14 cellular contexts compared by ENCODE assay signal in genomic region chr17:42814633-42815399, GRCh38. TPM values are rescaled to one million over a fixed set of nuclear protein-coding genes. Genes with fewer than 3 reads are reported as not detected.
DNase-seq lines count a peak whose midpoint lies in the region; ATAC-seq and TF ChIP-seq lines count a peak whose summit lies in the region.
"Had no signal": no experiment of that assay in that cellular context is flagged by ENCODE, and none has a peak within 500 bp of the region (broad histone marks: within the 10 kb centered on the region; RNA-seq: fewer than 3 reads in every experiment).

No MANE protein-coding gene starts in this region.

- peaks cover 44% of the 10 kb centered on the region for H3K36me3 ChIP-seq in CD8-positive, alpha-beta T cell (ENCODE audit: insufficient read depth, low read length)

- H3K4me1 ChIP-seq in CD8-positive, alpha-beta T cell (ENCODE audit: insufficient read depth, low read length) = no peaks in the 10 kb centered on the region

- POLR2A ChIA-PET in CD8-positive, alpha-beta T cell (lab: Charles Lee) = no interaction called here

- H3K4me3 ChIP-seq in fibroblast of mammary gland (ENCODE audit: control insufficient read depth, low read depth, low read length) = no peak overlapping the region
- no peak overlapping the region for H3K4me3 ChIP-seq in CD8-positive, alpha-beta T cell (ENCODE audit: low read depth, low read length)

- no peak for ATAC-seq in CD8-positive, alpha-beta T cell
- no peak for ATAC-seq in HG02678 (IDR thresholded peaks at IDR 0.05; ENCODE audit: unreplicated experiment)

- H3K27ac ChIP-seq in CD8-positive, alpha-beta T cell (ENCODE audit: low read depth, low read length) = no peak overlapping the region

- H3K9me3 ChIP-seq in CD8-positive, alpha-beta T cell (ENCODE audit: low read length) = no peaks in the 10 kb centered on the region

- TF ChIP-seq CTCF in fibroblast of mammary gland (conservative IDR thresholded peaks at IDR 0.05; ENCODE audit: control insufficient read depth, insufficient read depth, low read depth, low read length) = no peak
- no peak for TF ChIP-seq CTCF in CD8-positive, alpha-beta T cell (IDR thresholded peaks at IDR 0.05)

- H3K27me3 ChIP-seq in CD8-positive, alpha-beta T cell (ENCODE audit: insufficient read depth, low read length) = no peaks in the 10 kb centered on the region

- H3K27me3 Mint-ChIP-seq in CD8-positive, alpha-beta T cell (ENCODE audit: low read depth) = no peaks in the 10 kb centered on the region
- H3K27me3 Mint-ChIP-seq: activated T-cell treated with anti-CD3 and anti-CD28 coated beads, Interleukin-2, amount 50 U/mL, for 24 hours had no signal

- no peaks in the 10 kb centered on the region for H3K9me3 Mint-ChIP-seq in CD8-positive, alpha-beta T cell
- H3K9me3 Mint-ChIP-seq: activated T-cell treated with anti-CD3 and anti-CD28 coated beads, Interleukin-2, amount 50 U/mL, for 24 hours; nephron had no signal

- H3K4me1 Mint-ChIP-seq in CD8-positive, alpha-beta T cell (ENCODE audit: low read depth) = peaks cover 1% of the 10 kb centered on the region
- H3K4me1 Mint-ChIP-seq: nephron had no signal

- H3K27ac Mint-ChIP-seq in CD8-positive, alpha-beta T cell = no peak overlapping the region
- H3K27ac Mint-ChIP-seq: activated T-cell treated with anti-CD3 and anti-CD28 coated beads, Interleukin-2, amount 50 U/mL, for 24 hours had no signal

- DNase-seq in activated CD8-positive, alpha-beta memory T cell treated with anti-CD3 and anti-CD28 coated beads, Interleukin-2, amount 50 U/mL, for 48 hours = peak; percentile 0
- no peak for DNase-seq in activated CD8-positive, alpha-beta memory T cell treated with anti-CD3 and anti-CD28 coated beads, Interleukin-2, amount 50 U/mL, for 4 hours
- DNase-seq in fibroblast of mammary gland (ENCODE audit: low read depth) = peak; percentile 97
- DNase-seq in stromal cell of bone marrow (ENCODE audit: low read depth) = peak; percentile 90
- DNase-seq in CD8-positive, alpha-beta T cell = no peak
- no peak for DNase-seq in amniotic stem cell (lab: John Stamatoyannopoulos, UW)
- DNase-seq: activated T-cell treated with anti-CD3 and anti-CD28 coated beads, Interleukin-2, amount 50 U/mL, for 24 hours; caudate nucleus; NCI-H524 treated with DMSO at 0.1 percent for 48 hours; stimulated activated CD4-positive, alpha-beta T cell treated with anti-CD3 and anti-CD28 coated beads, Interleukin-4, amount 100 ng/mL, for 4 hours; T1000 had no signal

- H3K4me3 Mint-ChIP-seq in CD8-positive, alpha-beta T cell = no peak overlapping the region
- H3K4me3 Mint-ChIP-seq: activated T-cell treated with anti-CD3 and anti-CD28 coated beads, Interleukin-2, amount 50 U/mL, for 24 hours; nephron had no signal

- intact Hi-C loops in CD8-positive, alpha-beta T cell (cut with DNase I, micrococcal nuclease) = no loop called here

- H3K36me3 Mint-ChIP-seq in CD8-positive, alpha-beta T cell = peaks cover 83% of the 10 kb centered on the region

- CTCF ChIA-PET in CD8-positive, alpha-beta T cell (lab: Charles Lee) = interaction anchor here (1.4 to 1.9 kb wide), 2 partner anchors 9 kb away, joined by 6 to 7 read pairs; partner anchors contain the start of gene BECN1

TF ChIP-seq in PFSK-1, 5 proteins besides CTCF, POLR2A, EP300 and RAD21:
- TF ChIP-seq POLR2AphosphoS5 (IDR thresholded peaks at IDR 0.05; ENCODE audit: low read depth, low read length) = peak; percentile 44; the same call in 1 of the 2 replicates
- TF ChIP-seq SIN3A (IDR thresholded peaks at IDR 0.05; ENCODE audit: borderline replicate concordance, insufficient read depth, low read length) = peak; percentile 78; the same call in 1 of the 2 replicates
- no peak for TF ChIP-seq FOXP2 (optimal IDR thresholded peaks at IDR 0.05; ENCODE audit: borderline replicate concordance, extremely low read depth, extremely low read length, insufficient read depth)
- 0 out of 4 replicates have a peak, but pooled peaks of 1 of the 2 experiments have one; percentile 43 for TF ChIP-seq REST (IDR thresholded peaks at IDR 0.05; ENCODE audit: insufficient read depth in 1 of 2, low read depth in 2 of 2, low read length in 2 of 2)
- TF ChIP-seq TAF1 (IDR thresholded peaks at IDR 0.05; ENCODE audit: borderline replicate concordance, insufficient read depth, low read length) = no peak

RNA-seq across cellular contexts. Expression of gene BECN1, which starts 9.3 kb away (rescaled TPM):
- 80.2 TPM for polyA plus RNA-seq in PFSK-1 (2012; ENCODE audit: insufficient read length, low read depth)
- 100 to 1,000 TPM; 146 to 156 TPM for total RNA-seq in CD8-positive, alpha-beta T cell

RNA-seq across cellular contexts. Expression of gene CNTD1, which starts 16.2 kb away (rescaled TPM):
- polyA plus RNA-seq in PFSK-1 (2012; ENCODE audit: insufficient read length, low read depth) = 0.49 TPM
- not detected for total RNA-seq in CD8-positive, alpha-beta T cell

RNA-seq across cellular contexts. Expression of gene COA3, which starts 16.3 kb away (rescaled TPM):
- 70.9 TPM for polyA plus RNA-seq in PFSK-1 (2012; ENCODE audit: insufficient read length, low read depth)
- 1 to 10 TPM; 4.0 to 5.6 TPM for total RNA-seq in CD8-positive, alpha-beta T cell

RNA-seq across cellular contexts. Expression of gene PSME3, which starts 18.4 kb away (rescaled TPM):
- 312 TPM for polyA plus RNA-seq in PFSK-1 (2012; ENCODE audit: insufficient read length, low read depth)
- 10 to 100 TPM; 74.1 to 74.2 TPM for total RNA-seq in CD8-positive, alpha-beta T cell

RNA-seq across cellular contexts. Expression of gene AOC2, which starts 29.6 kb away (rescaled TPM):
- polyA plus RNA-seq in PFSK-1 (2012; ENCODE audit: insufficient read length, low read depth) = 2.1 TPM
- total RNA-seq in CD8-positive, alpha-beta T cell = 1 to 10 TPM; 2.6 to 2.8 TPM

Comparison
In these comparisons a context has a peak if more than half of its experiments do, and no peak if none do; other contexts are left out.
1. DNase-seq: peak in activated CD8-positive, alpha-beta memory T cell treated with anti-CD3 and anti-CD28 coated beads, Interleukin-2, amount 50 U/mL, for 48 hours (single experiment), fibroblast of mammary gland (single experiment) and stromal cell of bone marrow (single experiment); none in activated CD8-positive, alpha-beta memory T cell treated with anti-CD3 and anti-CD28 coated beads, Interleukin-2, amount 50 U/mL, for 4 hours (single experiment), CD8-positive, alpha-beta T cell (0 of 7) and amniotic stem cell (single experiment).